Comparison of ENCODE assay signal across 16 cellular contexts in the genomic region with DNA sequence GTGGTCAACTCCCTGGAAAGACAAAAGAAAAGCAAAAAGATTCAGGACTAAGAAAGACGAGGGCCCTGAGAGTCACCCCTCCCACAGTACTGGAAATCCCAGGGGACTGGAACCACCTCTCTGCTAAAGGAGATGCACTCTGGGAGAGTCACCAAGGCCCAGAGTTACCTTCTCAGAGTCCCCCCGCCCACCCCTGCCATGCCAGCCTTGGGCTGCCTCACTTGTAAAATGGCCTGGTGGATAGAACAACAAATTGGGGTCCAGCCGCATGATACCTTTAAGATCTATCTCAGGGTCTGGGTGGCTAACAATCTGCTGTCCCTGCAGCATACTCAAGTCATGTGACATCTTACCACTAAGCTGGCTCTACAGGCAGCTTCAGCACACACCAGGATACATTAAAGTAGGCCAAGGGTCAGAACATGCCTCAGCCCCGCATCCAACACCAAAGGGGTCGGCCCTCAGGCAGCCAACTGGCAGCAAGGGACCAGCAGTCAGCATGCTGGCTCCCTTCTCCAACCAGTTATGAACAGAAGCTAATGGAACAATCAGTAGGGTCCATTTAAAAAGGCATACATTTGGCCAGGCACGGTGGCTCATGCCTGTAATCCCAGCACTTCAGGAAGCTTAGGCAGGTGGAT. TPM values are rescaled to one million over a fixed set of nuclear protein-coding genes. Genes with fewer than 3 reads are reported as not detected.
A peak's percentile ranks its signal among the peaks of the same experiment; 100 is the strongest.
DNase-seq lines count a peak whose midpoint lies in the region; ATAC-seq and TF ChIP-seq lines count a peak whose summit lies in the region.
"Had no signal": no experiment of that assay in that cellular context is flagged by ENCODE, and none has a peak within 500 bp of the region (broad histone marks: within the 10 kb centered on the region; RNA-seq: fewer than 3 reads in every experiment).

No MANE protein-coding gene starts in this region.

- DNase-seq in activated CD4-positive, alpha-beta T cell treated with anti-CD3 and anti-CD28 coated beads, Interleukin-2, amount 10 ng/mL, durations not matched to agents 24 days and 14 days = no peak
- DNase-seq in activated CD4-positive, alpha-beta T cell treated with anti-CD3 and anti-CD28 coated beads for 1 hour = no peak
- no peak for DNase-seq in activated T-helper 2 cell treated with anti-CD3 and anti-CD28 coated beads, Interferon-gamma antibody, Interleukin-2, Interleukin-4, amounts not matched to agents 10 μg/mL and 5 μg/mL and 100 μg/mL, durations not matched to agents 14 hours and 24 hours and 36 hours (ENCODE audit: low spot score)
- DNase-seq in lower lobe of right lung (no peak), suprapubic skin (ENCODE audit: low spot score in 2 of 2) (no peak), GOT3 (lab: John Stamatoyannopoulos, UW) (no peak), UCSD-AML1 (lab: John Stamatoyannopoulos, UW; ENCODE audit: unreplicated experiment) (no peak)
- no peak for DNase-seq in stimulated activated CD4-positive, alpha-beta T cell treated with anti-CD3 and anti-CD28 coated beads, Interleukin-4, amount 100 ng/mL, for 4 hours
- DNase-seq: activated CD4-positive, CD25-positive, alpha-beta regulatory T cell treated with anti-CD3 and anti-CD28 coated beads, Interleukin-2, amount 50 U/mL, for 72 hours; activated naive CD4-positive, alpha-beta T cell treated with anti-CD3 and anti-CD28 coated beads for 36 hours; foreskin keratinocyte; HCEC 1CT; KBM-7; NCI-H1436 had no signal

- H3K27ac Mint-ChIP-seq in activated CD4-positive, alpha-beta T cell treated with anti-CD3 and anti-CD28 coated beads, Interleukin-2, amount 10 ng/mL, durations not matched to agents 24 days and 14 days = peak overlapping the region; percentile 74
- H3K27ac Mint-ChIP-seq in activated T-helper 2 cell treated with anti-CD3 and anti-CD28 coated beads, Interferon-gamma antibody, Interleukin-2, Interleukin-4, amounts not matched to agents 10 μg/mL and 5 μg/mL and 100 μg/mL, durations not matched to agents 14 hours and 24 hours and 36 hours = peak overlapping the region; percentile 13
- H3K27ac Mint-ChIP-seq: activated naive CD4-positive, alpha-beta T cell treated with anti-CD3 and anti-CD28 coated beads for 36 hours had no signal

- H3K4me3 ChIP-seq in lower lobe of right lung (no peak overlapping the region), suprapubic skin (no peak overlapping the region)
- H3K4me3 ChIP-seq: coronary artery, ovary had no signal

- H3K9me3 ChIP-seq in lower lobe of right lung (no peaks in the 10 kb centered on the region), suprapubic skin (no peaks in the 10 kb centered on the region)
- H3K9me3 ChIP-seq: ovary had no signal

- peaks cover 35% of the 10 kb centered on the region for H3K36me3 ChIP-seq in lower lobe of right lung
- H3K36me3 ChIP-seq in suprapubic skin = peaks cover 27% of the 10 kb centered on the region
- H3K36me3 ChIP-seq: ovary had no signal

- H3K9me3 Mint-ChIP-seq in activated CD4-positive, alpha-beta T cell treated with anti-CD3 and anti-CD28 coated beads, Interleukin-2, amount 10 ng/mL, durations not matched to agents 24 days and 14 days = no peaks in the 10 kb centered on the region
- H3K9me3 Mint-ChIP-seq in activated T-helper 2 cell treated with anti-CD3 and anti-CD28 coated beads, Interferon-gamma antibody, Interleukin-2, Interleukin-4, amounts not matched to agents 10 μg/mL and 5 μg/mL and 100 μg/mL, durations not matched to agents 14 hours and 24 hours and 36 hours = no peaks in the 10 kb centered on the region
- H3K9me3 Mint-ChIP-seq: activated naive CD4-positive, alpha-beta T cell treated with anti-CD3 and anti-CD28 coated beads for 36 hours had no signal

- H3K27me3 ChIP-seq in lower lobe of right lung (ENCODE audit: low read depth) (no peaks in the 10 kb centered on the region), suprapubic skin (no peaks in the 10 kb centered on the region)
- H3K27me3 ChIP-seq: foreskin keratinocyte, ovary had no signal

- no peaks in the 10 kb centered on the region for H3K27me3 Mint-ChIP-seq in activated CD4-positive, alpha-beta T cell treated with anti-CD3 and anti-CD28 coated beads, Interleukin-2, amount 10 ng/mL, durations not matched to agents 24 days and 14 days
- H3K27me3 Mint-ChIP-seq in activated T-helper 2 cell treated with anti-CD3 and anti-CD28 coated beads, Interferon-gamma antibody, Interleukin-2, Interleukin-4, amounts not matched to agents 10 μg/mL and 5 μg/mL and 100 μg/mL, durations not matched to agents 14 hours and 24 hours and 36 hours (ENCODE audit: low read depth) = no peaks in the 10 kb centered on the region

- H3K4me3 Mint-ChIP-seq in activated CD4-positive, alpha-beta T cell treated with anti-CD3 and anti-CD28 coated beads, Interleukin-2, amount 10 ng/mL, durations not matched to agents 24 days and 14 days = peak overlapping the region; percentile 41
- no peak overlapping the region for H3K4me3 Mint-ChIP-seq in activated T-helper 2 cell treated with anti-CD3 and anti-CD28 coated beads, Interferon-gamma antibody, Interleukin-2, Interleukin-4, amounts not matched to agents 10 μg/mL and 5 μg/mL and 100 μg/mL, durations not matched to agents 14 hours and 24 hours and 36 hours (ENCODE audit: low read depth)
- H3K4me3 Mint-ChIP-seq: activated naive CD4-positive, alpha-beta T cell treated with anti-CD3 and anti-CD28 coated beads for 36 hours had no signal

- no peak for TF ChIP-seq POLR2A in suprapubic skin (IDR thresholded peaks at IDR 0.05)

- ATAC-seq in lower lobe of right lung = no peak
- ATAC-seq: foreskin keratinocyte had no signal

- H3K4me1 Mint-ChIP-seq in activated CD4-positive, alpha-beta T cell treated with anti-CD3 and anti-CD28 coated beads, Interleukin-2, amount 10 ng/mL, durations not matched to agents 24 days and 14 days = peaks cover 82% of the 10 kb centered on the region
- peaks cover 73% of the 10 kb centered on the region for H3K4me1 Mint-ChIP-seq in activated T-helper 2 cell treated with anti-CD3 and anti-CD28 coated beads, Interferon-gamma antibody, Interleukin-2, Interleukin-4, amounts not matched to agents 10 μg/mL and 5 μg/mL and 100 μg/mL, durations not matched to agents 14 hours and 24 hours and 36 hours (ENCODE audit: low read depth)

- TF ChIP-seq EP300 in suprapubic skin (IDR thresholded peaks at IDR 0.05) = no peak

- intact Hi-C loops in activated CD4-positive, alpha-beta T cell treated with anti-CD3 and anti-CD28 coated beads, Interleukin-2, amount 10 ng/mL, durations not matched to agents 24 days and 14 days (cut with micrococcal nuclease) = no loop called here
- intact Hi-C loops in activated T-helper 2 cell treated with anti-CD3 and anti-CD28 coated beads, Interferon-gamma antibody, Interleukin-2, Interleukin-4, amounts not matched to agents 10 μg/mL and 5 μg/mL and 100 μg/mL, durations not matched to agents 14 hours and 24 hours and 36 hours (cut with micrococcal nuclease) = no loop called here
- intact Hi-C loops in lower lobe of right lung (cut with DNase I) = no loop called here

- H3K27ac ChIP-seq in lower lobe of right lung (peak overlapping the region; percentile 61), suprapubic skin (peak overlapping the region; percentile 15)
- H3K27ac ChIP-seq: foreskin keratinocyte had no signal

- peaks cover 93% of the 10 kb centered on the region for H3K4me1 ChIP-seq in lower lobe of right lung
- H3K4me1 ChIP-seq in suprapubic skin = peaks cover 90% of the 10 kb centered on the region
- H3K4me1 ChIP-seq: foreskin keratinocyte had no signal

- TF ChIP-seq CTCF in lower lobe of right lung (IDR thresholded peaks at IDR 0.05) = no peak
- no peak for TF ChIP-seq CTCF in suprapubic skin (IDR thresholded peaks at IDR 0.05)

- 73% methylated on average over 6 of the region's 6 CpGs for WGBS in suprapubic skin

- peaks cover 34% of the 10 kb centered on the region for H3K36me3 Mint-ChIP-seq in activated CD4-positive, alpha-beta T cell treated with anti-CD3 and anti-CD28 coated beads, Interleukin-2, amount 10 ng/mL, durations not matched to agents 24 days and 14 days (ENCODE audit: low read depth)
- peaks cover 57% of the 10 kb centered on the region for H3K36me3 Mint-ChIP-seq in activated T-helper 2 cell treated with anti-CD3 and anti-CD28 coated beads, Interferon-gamma antibody, Interleukin-2, Interleukin-4, amounts not matched to agents 10 μg/mL and 5 μg/mL and 100 μg/mL, durations not matched to agents 14 hours and 24 hours and 36 hours (ENCODE audit: low read depth)

RNA-seq across cellular contexts. Expression of gene FAM53B, which starts 37.2 kb away (rescaled TPM):
- 20.9 and 21.8 TPM in 2 replicates for total RNA-seq in activated CD4-positive, alpha-beta T cell treated with anti-CD3 and anti-CD28 coated beads, Interleukin-2, amount 10 ng/mL, durations not matched to agents 24 days and 14 days
- 18.1 and 19.3 TPM in 2 replicates for total RNA-seq in activated T-helper 2 cell treated with anti-CD3 and anti-CD28 coated beads, Interferon-gamma antibody, Interleukin-2, Interleukin-4, amounts not matched to agents 10 μg/mL and 5 μg/mL and 100 μg/mL, durations not matched to agents 14 hours and 24 hours and 36 hours
- total RNA-seq in lower lobe of right lung (40.7 TPM), suprapubic skin (10 to 100 TPM; 63.5 to 75.5 (median 67.3) TPM)
